In genomic region chr4:183324056-183324455, GRCh38 we compare ENCODE assay signal across 11 cellular contexts. TPM values are rescaled to one million over a fixed set of nuclear protein-coding genes. Genes with fewer than 3 reads are reported as not detected.
"Had no signal": no experiment of that assay in that cellular context is flagged by ENCODE, and none has a peak within 500 bp of the region (broad histone marks: within the 10 kb centered on the region; RNA-seq: fewer than 3 reads in every experiment).

No MANE protein-coding gene starts in this region.

RNA-seq across cellular contexts. Expression of gene CLDN24, which starts 1.8 kb away (rescaled TPM):
- total RNA-seq: OCI-LY7, PC-3, PC-9, Peyer's patch, Right ventricle myocardium inferior, Right ventricle myocardium superior, RPMI7951, SJCRH30, SJSA1, SK-MEL-5 had no signal
- polyA plus RNA-seq: SK-N-SH had no signal

RNA-seq across cellular contexts. Expression of gene CLDN22, which starts 4.0 kb away (rescaled TPM):
- total RNA-seq: OCI-LY7, PC-3, PC-9, Peyer's patch, Right ventricle myocardium inferior, Right ventricle myocardium superior, RPMI7951, SJCRH30, SJSA1, SK-MEL-5 had no signal
